Comparison of ENCODE assay signal across 27 cellular contexts in genomic region chr9:5791870-5792269, GRCh38. TPM values are rescaled to one million over a fixed set of nuclear protein-coding genes. Genes with fewer than 3 reads are reported as not detected.
DNase-seq lines count a peak whose midpoint lies in the region; ATAC-seq and TF ChIP-seq lines count a peak whose summit lies in the region.
"Had no signal": no experiment of that assay in that cellular context is flagged by ENCODE, and none has a peak within 500 bp of the region (broad histone marks: within the 10 kb centered on the region; RNA-seq: fewer than 3 reads in every experiment).

No MANE protein-coding gene starts in this region.

- no peaks in the 10 kb centered on the region for H3K9me3 Mint-ChIP-seq in activated CD8-positive, alpha-beta T cell treated with anti-CD3 and anti-CD28 coated beads for 36 hours
- H3K9me3 Mint-ChIP-seq in activated CD8-positive, alpha-beta T cell treated with anti-CD3 and anti-CD28 coated beads, Interleukin-2, amount 10 ng/mL, durations not matched to agents 7 days and 5 days (ENCODE audit: insufficient read depth), result no peaks in the 10 kb centered on the region
- no peaks in the 10 kb centered on the region for H3K9me3 Mint-ChIP-seq in MCF 10A (ENCODE audit: unreplicated experiment)
- H3K9me3 Mint-ChIP-seq: CD4-positive, alpha-beta memory T cell had no signal

- H3K4me1 Mint-ChIP-seq in activated CD8-positive, alpha-beta T cell treated with anti-CD3 and anti-CD28 coated beads for 36 hours (ENCODE audit: low read depth), result peaks cover 61% of the 10 kb centered on the region
- H3K4me1 Mint-ChIP-seq in activated CD8-positive, alpha-beta T cell treated with anti-CD3 and anti-CD28 coated beads, Interleukin-2, amount 10 ng/mL, durations not matched to agents 7 days and 5 days (ENCODE audit: low read depth), result peaks cover 34% of the 10 kb centered on the region
- peaks cover 6% of the 10 kb centered on the region for H3K4me1 Mint-ChIP-seq in MCF 10A (ENCODE audit: insufficient read depth, unreplicated experiment)
- peaks cover 35% of the 10 kb centered on the region for H3K4me1 Mint-ChIP-seq in T-helper 17 cell

- no peaks in the 10 kb centered on the region for H3K27me3 Mint-ChIP-seq in activated CD8-positive, alpha-beta T cell treated with anti-CD3 and anti-CD28 coated beads for 36 hours
- no peaks in the 10 kb centered on the region for H3K27me3 Mint-ChIP-seq in activated CD8-positive, alpha-beta T cell treated with anti-CD3 and anti-CD28 coated beads, Interleukin-2, amount 10 ng/mL, durations not matched to agents 7 days and 5 days (ENCODE audit: low read depth)
- H3K27me3 Mint-ChIP-seq in MCF 10A (ENCODE audit: insufficient read depth, unreplicated experiment) (no peaks in the 10 kb centered on the region), T-helper 17 cell (no peaks in the 10 kb centered on the region)
- H3K27me3 Mint-ChIP-seq: CD4-positive, alpha-beta memory T cell had no signal

- H3K36me3 ChIP-seq in breast epithelium, result no peaks in the 10 kb centered on the region

- POLR2A ChIA-PET in activated CD8-positive, alpha-beta T cell treated with anti-CD3 and anti-CD28 coated beads for 36 hours (lab: Charles Lee), result no interaction called here
- POLR2A ChIA-PET in activated CD8-positive, alpha-beta T cell treated with anti-CD3 and anti-CD28 coated beads, Interleukin-2, amount 10 ng/mL, durations not matched to agents 7 days and 5 days (lab: Charles Lee), result no interaction called here
- POLR2A ChIA-PET in MCF 10A (lab: Yijun Ruan, JAX), result no interaction called here

- no peak for TF ChIP-seq CTCF in activated CD8-positive, alpha-beta T cell treated with anti-CD3 and anti-CD28 coated beads for 36 hours (IDR thresholded peaks at IDR 0.05)
- TF ChIP-seq CTCF in MCF 10A (IDR thresholded peaks at IDR 0.05; ENCODE audit: unreplicated experiment) (no peak), breast epithelium (IDR thresholded peaks at IDR 0.05) (no peak)

- H3K27ac Mint-ChIP-seq in activated CD8-positive, alpha-beta T cell treated with anti-CD3 and anti-CD28 coated beads for 36 hours, result peak overlapping the region; percentile 11
- H3K27ac Mint-ChIP-seq in activated CD8-positive, alpha-beta T cell treated with anti-CD3 and anti-CD28 coated beads, Interleukin-2, amount 10 ng/mL, durations not matched to agents 7 days and 5 days, result no peak overlapping the region
- H3K27ac Mint-ChIP-seq in MCF 10A (ENCODE audit: low read depth, unreplicated experiment), result peak overlapping the region; percentile 68
- H3K27ac Mint-ChIP-seq in T-helper 17 cell, result peak overlapping the region; percentile 37

- H3K27ac ChIP-seq in breast epithelium, result no peak overlapping the region
- H3K27ac ChIP-seq: RWPE1 had no signal

- no TSS peak for BruUV-seq in MCF 10A (replicated peaks; lab: Mats Ljungman, UMichigan)

- intact Hi-C loops in activated CD8-positive, alpha-beta T cell treated with anti-CD3 and anti-CD28 coated beads for 36 hours (cut with micrococcal nuclease), result no loop called here
- intact Hi-C loops in MCF 10A (cut with micrococcal nuclease), result no loop called here
- intact Hi-C loops in breast epithelium (cut with DNase I; ENCODE audit: low total_unique reads), result no loop called here

- no peak for ATAC-seq in activated CD8-positive, alpha-beta T cell treated with anti-CD3 and anti-CD28 coated beads for 36 hours
- ATAC-seq in activated CD8-positive, alpha-beta T cell treated with anti-CD3 and anti-CD28 coated beads, Interleukin-2, amount 10 ng/mL, durations not matched to agents 7 days and 5 days, result no peak
- ATAC-seq in T-helper 17 cell, result no peak
- ATAC-seq in GM18858 (IDR thresholded peaks at IDR 0.05; ENCODE audit: unreplicated experiment), result no peak
- ATAC-seq: GM12878, HCT116, Panc1 had no signal

- no peaks in the 10 kb centered on the region for H3K9me3 ChIP-seq in breast epithelium
- H3K9me3 ChIP-seq in T-helper 17 cell (ENCODE audit: control insufficient read depth, low read length, poor library complexity, severe bottlenecking), result no peaks in the 10 kb centered on the region
- H3K9me3 ChIP-seq: Caco-2 had no signal

- CTCF ChIA-PET in activated CD8-positive, alpha-beta T cell treated with anti-CD3 and anti-CD28 coated beads for 36 hours (lab: Charles Lee), result interaction anchor here (1.4 kb wide), 1 partner anchor 41 kb away, joined by 7 read pairs; the partner anchor contains the start of gene ERMP1
- CTCF ChIA-PET in activated CD8-positive, alpha-beta T cell treated with anti-CD3 and anti-CD28 coated beads, Interleukin-2, amount 10 ng/mL, durations not matched to agents 7 days and 5 days (lab: Charles Lee), result interaction anchor here (1.7 kb wide), 1 partner anchor 22 kb away, joined by 3 read pairs; no protein-coding TSS in a partner anchor
- CTCF ChIA-PET in MCF 10A (lab: Yijun Ruan, JAX), result no interaction called here

- no peaks in the 10 kb centered on the region for H3K27me3 ChIP-seq in breast epithelium
- H3K27me3 ChIP-seq: BLaER1 treated with 17β-estradiol and CSF1 and Interleukin-3, amounts not matched to agents 10 nM and 100 nM had no signal

- H3K4me3 Mint-ChIP-seq in activated CD8-positive, alpha-beta T cell treated with anti-CD3 and anti-CD28 coated beads for 36 hours, result no peak overlapping the region
- no peak overlapping the region for H3K4me3 Mint-ChIP-seq in activated CD8-positive, alpha-beta T cell treated with anti-CD3 and anti-CD28 coated beads, Interleukin-2, amount 10 ng/mL, durations not matched to agents 7 days and 5 days
- H3K4me3 Mint-ChIP-seq in MCF 10A (ENCODE audit: unreplicated experiment) (no peak overlapping the region), T-helper 17 cell (no peak overlapping the region)

- peaks cover 57% of the 10 kb centered on the region for H3K36me3 Mint-ChIP-seq in activated CD8-positive, alpha-beta T cell treated with anti-CD3 and anti-CD28 coated beads for 36 hours (ENCODE audit: low read depth)
- peaks cover 80% of the 10 kb centered on the region for H3K36me3 Mint-ChIP-seq in activated CD8-positive, alpha-beta T cell treated with anti-CD3 and anti-CD28 coated beads, Interleukin-2, amount 10 ng/mL, durations not matched to agents 7 days and 5 days (ENCODE audit: low read depth)
- H3K36me3 Mint-ChIP-seq in MCF 10A (ENCODE audit: insufficient read depth, unreplicated experiment), result peaks cover 15% of the 10 kb centered on the region
- peaks cover 10% of the 10 kb centered on the region for H3K36me3 Mint-ChIP-seq in T-helper 17 cell (ENCODE audit: low read depth)

- DNase-seq in activated CD8-positive, alpha-beta T cell treated with anti-CD3 and anti-CD28 coated beads for 36 hours, result no peak
- DNase-seq in activated CD8-positive, alpha-beta T cell treated with anti-CD3 and anti-CD28 coated beads, Interleukin-2, amount 10 ng/mL, durations not matched to agents 7 days and 5 days, result no peak
- no peak for DNase-seq in MCF 10A (ENCODE audit: unreplicated experiment)
- DNase-seq in breast epithelium (ENCODE audit: low spot score in 2 of 2), result no peak
- no peak for DNase-seq in T-helper 17 cell
- DNase-seq in DMS79 (lab: John Stamatoyannopoulos, UW), result no peak
- DNase-seq: Caco-2; CD4-positive, alpha-beta memory T cell; EL; GDM1; IMR-90; KG1; NCI-H1048; NCI-H1417 treated with DMSO at 0.1 percent for 48 hours; NCI-H1694 treated with DMSO at 0.1 percent for 48 hours; NCI-H2081; NCI-H2171; NCI-H226; NCI-H510A; NCI-H69; SHP77 had no signal

- no peaks in the 10 kb centered on the region for H3K4me1 ChIP-seq in breast epithelium
- H3K4me1 ChIP-seq: Caco-2 had no signal

- H3K4me3 ChIP-seq in breast epithelium, result no peak overlapping the region
- H3K4me3 ChIP-seq: GM12878 had no signal

- TF ChIP-seq POLR2A in breast epithelium (IDR thresholded peaks at IDR 0.05), result no peak

RNA-seq across cellular contexts. Expression of gene ERMP1, which starts 41.0 kb away (rescaled TPM):
- 10 to 100 TPM; 14.7 to 15.9 TPM for total RNA-seq in activated CD8-positive, alpha-beta T cell treated with anti-CD3 and anti-CD28 coated beads for 36 hours
- 10 to 100 TPM; 28.0 to 30.6 TPM for total RNA-seq in activated CD8-positive, alpha-beta T cell treated with anti-CD3 and anti-CD28 coated beads, Interleukin-2, amount 10 ng/mL, durations not matched to agents 7 days and 5 days
- total RNA-seq in MCF 10A (2022) (13.6 and 17.2 TPM in 2 replicates), breast epithelium (10 to 100 TPM; 12.6 to 39.2 (median 34.1) TPM), T-helper 17 cell (10 to 100 TPM; 10.5 to 11.3 TPM)
